ENCODE assay signal across 8 cellular contexts in genomic region chr5:116492016-116492623, GRCh38.
DNase-seq lines count a peak whose midpoint lies in the region; ATAC-seq and TF ChIP-seq lines count a peak whose summit lies in the region.

No MANE protein-coding gene starts in this region.

- no peaks in the 10 kb centered on the region for H3K27me3 Mint-ChIP-seq in CD4-positive, alpha-beta T cell

- no peak overlapping the region for H3K27ac Mint-ChIP-seq in CD4-positive, alpha-beta T cell

- no peak for DNase-seq in CD4-positive, alpha-beta T cell
- DNase-seq in MV-4-11 (lab: John Stamatoyannopoulos, UW) = peak; percentile 95
- DNase-seq in choroid plexus epithelial cell (ENCODE audit: low read depth) = peak; percentile 97
- DNase-seq in NCI-H1048 (lab: John Stamatoyannopoulos, UW) = no peak

- TF ChIP-seq CTCF in CD4-positive, alpha-beta T cell (IDR thresholded peaks at IDR 0.05) = no peak
- TF ChIP-seq CTCF in choroid plexus epithelial cell (conservative IDR thresholded peaks at IDR 0.05; ENCODE audit: low read depth, low read length) (no peak), neutrophil (IDR thresholded peaks at IDR 0.05) (no peak)

- CTCF ChIA-PET in CD4-positive, alpha-beta T cell (lab: Charles Lee) = no interaction called here

- H3K27me3 ChIP-seq in CD4-positive, alpha-beta T cell (ENCODE audit: control insufficient read depth, insufficient read depth, low read length) = no peaks in the 10 kb centered on the region
- H3K27me3 ChIP-seq in neutrophil = no peaks in the 10 kb centered on the region

- no peak overlapping the region for H3K4me3 ChIP-seq in choroid plexus epithelial cell (ENCODE audit: low read depth, low read length)
- peak overlapping the region; percentile 1 to 11 for H3K4me3 ChIP-seq in neutrophil (ENCODE audit: low read depth in 1 of 2, low read length in 1 of 2)

- no peak overlapping the region for H3K27ac ChIP-seq in CD4-positive, alpha-beta T cell (ENCODE audit: low read depth, low read length)
- no peak overlapping the region for H3K27ac ChIP-seq in neutrophil

- peaks cover 22% of the 10 kb centered on the region for H3K4me1 Mint-ChIP-seq in CD4-positive, alpha-beta T cell (ENCODE audit: low read depth)

- no peaks in the 10 kb centered on the region for H3K9me3 Mint-ChIP-seq in CD4-positive, alpha-beta T cell

- no peaks in the 10 kb centered on the region for H3K36me3 ChIP-seq in neutrophil

- H3K9me3 ChIP-seq in CD4-positive, alpha-beta T cell (ENCODE audit: control insufficient read depth, low read length) = no peaks in the 10 kb centered on the region
- H3K9me3 ChIP-seq in neutrophil = no peaks in the 10 kb centered on the region

- H3K36me3 Mint-ChIP-seq in CD4-positive, alpha-beta T cell (ENCODE audit: low read depth) = no peaks in the 10 kb centered on the region

- H3K4me1 ChIP-seq in neutrophil (ENCODE audit: control insufficient read depth in 1 of 2, insufficient read depth in 1 of 2, low read depth in 1 of 2, low read length in 1 of 2) = peaks cover 18 to 30% of the 10 kb centered on the region in 2 experiments

- H3K4me3 Mint-ChIP-seq in CD4-positive, alpha-beta T cell = no peak overlapping the region

- intact Hi-C loops in CD4-positive, alpha-beta T cell (cut with DNase I, micrococcal nuclease) = no loop called here

- POLR2A ChIA-PET in CD4-positive, alpha-beta T cell (lab: Charles Lee) = no interaction called here

- ATAC-seq in CD4-positive, alpha-beta T cell (ENCODE audit: poor library complexity) = peak; percentile 55
- ATAC-seq in GM21723 (IDR thresholded peaks at IDR 0.05; ENCODE audit: unreplicated experiment) = peak; percentile 67
- no peak for ATAC-seq in GM18517 (IDR thresholded peaks at IDR 0.05; ENCODE audit: unreplicated experiment)
- no peak for ATAC-seq in GM21381 (IDR thresholded peaks at IDR 0.05; ENCODE audit: unreplicated experiment)

Comparison
In these comparisons a context has a peak if more than half of its experiments do, and no peak if none do; other contexts are left out.
1. ATAC-seq: peak in CD4-positive, alpha-beta T cell (single experiment) and GM21723 (single experiment); none in GM18517 (single experiment) and GM21381 (single experiment).
2. DNase-seq: peak in MV-4-11 (single experiment) and choroid plexus epithelial cell (single experiment); none in CD4-positive, alpha-beta T cell (0 of 10) and NCI-H1048 (single experiment).